Comparison of ENCODE assay signal across 1 cellular context in the genomic region with DNA sequence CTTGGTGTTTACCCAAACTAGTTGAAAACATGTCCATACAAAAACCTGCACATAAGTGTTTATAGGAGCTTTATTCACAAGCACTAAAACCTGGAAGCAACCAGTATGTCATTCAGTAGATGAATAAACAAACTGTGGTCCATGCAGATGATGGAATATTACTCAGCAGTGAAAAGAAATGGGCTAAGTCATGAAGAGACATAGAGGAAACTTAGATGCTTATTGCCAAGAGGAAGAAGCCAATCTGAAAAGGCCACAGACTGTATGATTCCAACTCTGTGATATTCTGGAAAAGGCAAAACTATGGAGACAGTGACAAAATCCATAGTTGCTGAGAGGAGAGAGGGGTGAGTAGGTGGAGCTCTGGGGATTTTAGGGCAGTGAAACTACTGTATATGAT.
TF ChIP-seq lines count a peak whose summit lies in the region.

No MANE protein-coding gene starts in this region.

TF ChIP-seq in SK-N-SH treated with all-trans-retinoic acid at 6 μM for 48 hours, 23 proteins besides CTCF, POLR2A, EP300 and RAD21 (continued from another document):
- TF ChIP-seq POU6F1 (CRISPR knock-in tag; IDR thresholded peaks at IDR 0.05; ENCODE audit: borderline replicate concordance, low read depth): no peak
- no peak for TF ChIP-seq ZFP30 (CRISPR knock-in tag; IDR thresholded peaks at IDR 0.05)
- TF ChIP-seq CSDC2 (CRISPR knock-in tag; IDR thresholded peaks at IDR 0.05): no peak
- TF ChIP-seq OSR1 (CRISPR knock-in tag; IDR thresholded peaks at IDR 0.05): no peak
- TF ChIP-seq ZFP3 (CRISPR knock-in tag; IDR thresholded peaks at IDR 0.05): no peak
- no peak for TF ChIP-seq TSHZ2 (CRISPR knock-in tag; IDR thresholded peaks at IDR 0.05)
